ENCODE assay signal across 25 cellular contexts in the genomic region with DNA sequence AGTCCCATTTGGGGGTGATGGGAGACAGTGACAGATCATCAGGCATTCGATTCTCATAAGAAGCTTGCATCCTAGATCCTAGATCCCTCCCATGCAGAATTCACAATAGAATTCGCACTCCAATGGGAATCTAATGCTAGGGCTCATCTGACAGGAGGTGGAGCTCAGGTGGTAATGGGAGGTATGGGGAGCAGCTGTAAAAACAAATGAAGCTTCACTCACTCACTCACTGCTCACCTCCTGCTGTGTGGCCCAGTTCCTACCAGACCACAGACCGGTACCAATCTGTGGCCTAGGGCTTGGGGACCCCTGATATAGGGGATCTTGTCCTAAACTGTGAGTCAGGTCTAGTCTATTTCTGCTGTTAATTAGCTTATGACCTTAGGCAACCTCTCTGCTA.
"Had no signal": no experiment of that assay in that cellular context is flagged by ENCODE, and none has a peak within 500 bp of the region (broad histone marks: within the 10 kb centered on the region; RNA-seq: fewer than 3 reads in every experiment).

No MANE protein-coding gene starts in this region.

- H3K9me3 ChIP-seq: esophagus muscularis mucosa, gastroesophageal sphincter, heart left ventricle, mucosa of descending colon, spleen, testis, upper lobe of left lung had no signal

- H3K9me3 Mint-ChIP-seq: activated naive CD4-positive, alpha-beta T cell treated with anti-CD3 and anti-CD28 coated beads, Interleukin-2, amount 10 ng/mL, durations not matched to agents 7 days and 5 days; activated naive CD8-positive, alpha-beta T cell treated with anti-CD3 and anti-CD28 coated beads, Interleukin-2, amount 50 U/mL, for 24 hours; dendritic cell treated with granulocyte-macrophage colony-stimulating factor and Interleukin-4, amounts not matched to agents 40 ng/mL and 50 ng/mL, for 4 days; memory B cell; naive thymus-derived CD8-positive, alpha-beta T cell; stimulated activated memory B cell treated with anti-CD40 and anti-IgM and Interleukin-4, amounts not matched to agents 10 μg/mL and 1 μg/mL and 100 μg/mL, for 72 hours had no signal

- H3K27me3 ChIP-seq: esophagus muscularis mucosa, gastroesophageal sphincter, heart left ventricle, testis, upper lobe of left lung had no signal

- ATAC-seq: activated naive CD8-positive, alpha-beta T cell treated with anti-CD3 and anti-CD28 coated beads, Interleukin-2, amount 50 U/mL, for 24 hours; gastroesophageal sphincter; mucosa of descending colon; naive thymus-derived CD8-positive, alpha-beta T cell; stimulated activated memory B cell treated with anti-CD40 and anti-IgM and Interleukin-4, amounts not matched to agents 10 μg/mL and 1 μg/mL and 100 μg/mL, for 72 hours had no signal

- H3K27me3 Mint-ChIP-seq: activated naive CD4-positive, alpha-beta T cell treated with anti-CD3 and anti-CD28 coated beads, Interleukin-2, amount 10 ng/mL, durations not matched to agents 7 days and 5 days; stimulated activated memory B cell treated with anti-CD40 and anti-IgM and Interleukin-4, amounts not matched to agents 10 μg/mL and 1 μg/mL and 100 μg/mL, for 72 hours had no signal

- H3K4me3 ChIP-seq: esophagus muscularis mucosa, gastroesophageal sphincter, heart left ventricle, mucosa of descending colon, spleen, testis, upper lobe of left lung had no signal

- H3K4me3 Mint-ChIP-seq: activated naive CD4-positive, alpha-beta T cell treated with anti-CD3 and anti-CD28 coated beads, Interleukin-2, amount 10 ng/mL, durations not matched to agents 7 days and 5 days; activated naive CD8-positive, alpha-beta T cell treated with anti-CD3 and anti-CD28 coated beads, Interleukin-2, amount 50 U/mL, for 24 hours; dendritic cell treated with granulocyte-macrophage colony-stimulating factor and Interleukin-4, amounts not matched to agents 40 ng/mL and 50 ng/mL, for 4 days; memory B cell; naive thymus-derived CD8-positive, alpha-beta T cell; stimulated activated memory B cell treated with anti-CD40 and anti-IgM and Interleukin-4, amounts not matched to agents 10 μg/mL and 1 μg/mL and 100 μg/mL, for 72 hours had no signal

- H3K27ac Mint-ChIP-seq: activated naive CD4-positive, alpha-beta T cell treated with anti-CD3 and anti-CD28 coated beads, Interleukin-2, amount 10 ng/mL, durations not matched to agents 7 days and 5 days; activated naive CD8-positive, alpha-beta T cell treated with anti-CD3 and anti-CD28 coated beads, Interleukin-2, amount 50 U/mL, for 24 hours; dendritic cell treated with granulocyte-macrophage colony-stimulating factor and Interleukin-4, amounts not matched to agents 40 ng/mL and 50 ng/mL, for 4 days; memory B cell; naive thymus-derived CD8-positive, alpha-beta T cell; stimulated activated memory B cell treated with anti-CD40 and anti-IgM and Interleukin-4, amounts not matched to agents 10 μg/mL and 1 μg/mL and 100 μg/mL, for 72 hours had no signal

- H3K36me3 Mint-ChIP-seq: activated naive CD4-positive, alpha-beta T cell treated with anti-CD3 and anti-CD28 coated beads, Interleukin-2, amount 10 ng/mL, durations not matched to agents 7 days and 5 days; memory B cell; naive thymus-derived CD8-positive, alpha-beta T cell; stimulated activated memory B cell treated with anti-CD40 and anti-IgM and Interleukin-4, amounts not matched to agents 10 μg/mL and 1 μg/mL and 100 μg/mL, for 72 hours had no signal

- H3K4me1 Mint-ChIP-seq: activated naive CD4-positive, alpha-beta T cell treated with anti-CD3 and anti-CD28 coated beads, Interleukin-2, amount 10 ng/mL, durations not matched to agents 7 days and 5 days; activated naive CD8-positive, alpha-beta T cell treated with anti-CD3 and anti-CD28 coated beads, Interleukin-2, amount 50 U/mL, for 24 hours; memory B cell; naive thymus-derived CD8-positive, alpha-beta T cell; stimulated activated memory B cell treated with anti-CD40 and anti-IgM and Interleukin-4, amounts not matched to agents 10 μg/mL and 1 μg/mL and 100 μg/mL, for 72 hours had no signal

- H3K36me3 ChIP-seq: esophagus muscularis mucosa, gastroesophageal sphincter, heart left ventricle, spleen, upper lobe of left lung had no signal

- H3K4me1 ChIP-seq: esophagus muscularis mucosa, gastroesophageal sphincter, parathyroid adenoma, spleen, testis, upper lobe of left lung had no signal

- DNase-seq: activated CD4-positive, alpha-beta T cell treated with anti-CD3 and anti-CD28 coated beads, Interleukin-2, amount 50 U/mL, for 1 hour; activated CD4-positive, CD25-positive, alpha-beta regulatory T cell treated with anti-CD3 and anti-CD28 coated beads, Interleukin-2, amount 50 U/mL, for 72 hours; activated CD8-positive, alpha-beta memory T cell treated with anti-CD3 and anti-CD28 coated beads, Interleukin-2, amount 50 U/mL, for 48 hours; activated effector memory CD4-positive, alpha-beta T cell treated with Interleukin-2 at 50 U/mL for 16 hours; activated naive CD4-positive, alpha-beta T cell treated with anti-CD3 and anti-CD28 coated beads, Interleukin-2, amount 10 ng/mL, durations not matched to agents 7 days and 5 days; activated naive CD8-positive, alpha-beta T cell treated with anti-CD3 and anti-CD28 coated beads, Interleukin-2, amount 50 U/mL, for 24 hours; activated T-cell treated with anti-CD3 and anti-CD28 coated beads, Interleukin-2, amount 50 U/mL, for 48 hours; anterior cingulate cortex; cerebellar nuclear complex; effector CD8-positive, alpha-beta T cell; left ventricle myocardium superior; mucosa of descending colon; naive thymus-derived CD8-positive, alpha-beta T cell; spleen; stimulated activated CD4-positive, alpha-beta T cell treated with anti-CD3 and anti-CD28 coated beads, Interleukin-4, amount 100 ng/mL, for 4 hours; testis; upper lobe of left lung had no signal

- H3K27ac ChIP-seq: gastroesophageal sphincter, parathyroid adenoma, spleen, testis, upper lobe of left lung, VCaP had no signal
